ENCODE assay signal across 1 cellular context in the genomic region with DNA sequence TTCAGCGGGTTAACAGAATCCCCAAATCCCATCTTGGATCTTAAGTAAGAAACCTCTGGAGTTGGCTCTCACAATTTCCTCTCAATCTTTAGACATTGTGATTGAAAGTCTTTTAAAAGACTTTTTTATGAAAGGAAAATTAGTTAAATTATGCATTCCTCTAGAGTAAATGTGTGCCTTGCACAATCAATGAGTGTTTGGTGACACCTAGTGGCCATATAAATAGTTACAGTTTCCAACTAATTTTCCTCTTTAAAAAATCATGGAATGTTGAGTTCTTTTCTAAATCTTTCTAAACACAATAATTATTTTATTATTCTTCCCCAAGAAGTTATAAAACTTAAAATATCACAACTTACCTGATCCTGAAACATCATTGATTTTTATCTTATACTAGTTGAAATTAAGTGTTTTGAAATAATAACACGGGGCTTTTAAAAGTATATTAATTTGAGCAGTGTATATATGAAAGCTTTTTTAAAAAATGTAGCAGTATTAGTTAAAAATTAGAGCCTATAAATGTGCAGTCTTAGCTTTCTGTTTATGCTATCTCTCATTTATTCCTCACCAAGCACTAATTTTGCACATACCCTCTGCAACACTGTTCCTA.
TF ChIP-seq lines count a peak whose summit lies in the region.

No MANE protein-coding gene starts in this region.

TF ChIP-seq in HCT116, 20 proteins besides CTCF, POLR2A, EP300 and RAD21 (continued from another document):
- TF ChIP-seq, protein P1, sequence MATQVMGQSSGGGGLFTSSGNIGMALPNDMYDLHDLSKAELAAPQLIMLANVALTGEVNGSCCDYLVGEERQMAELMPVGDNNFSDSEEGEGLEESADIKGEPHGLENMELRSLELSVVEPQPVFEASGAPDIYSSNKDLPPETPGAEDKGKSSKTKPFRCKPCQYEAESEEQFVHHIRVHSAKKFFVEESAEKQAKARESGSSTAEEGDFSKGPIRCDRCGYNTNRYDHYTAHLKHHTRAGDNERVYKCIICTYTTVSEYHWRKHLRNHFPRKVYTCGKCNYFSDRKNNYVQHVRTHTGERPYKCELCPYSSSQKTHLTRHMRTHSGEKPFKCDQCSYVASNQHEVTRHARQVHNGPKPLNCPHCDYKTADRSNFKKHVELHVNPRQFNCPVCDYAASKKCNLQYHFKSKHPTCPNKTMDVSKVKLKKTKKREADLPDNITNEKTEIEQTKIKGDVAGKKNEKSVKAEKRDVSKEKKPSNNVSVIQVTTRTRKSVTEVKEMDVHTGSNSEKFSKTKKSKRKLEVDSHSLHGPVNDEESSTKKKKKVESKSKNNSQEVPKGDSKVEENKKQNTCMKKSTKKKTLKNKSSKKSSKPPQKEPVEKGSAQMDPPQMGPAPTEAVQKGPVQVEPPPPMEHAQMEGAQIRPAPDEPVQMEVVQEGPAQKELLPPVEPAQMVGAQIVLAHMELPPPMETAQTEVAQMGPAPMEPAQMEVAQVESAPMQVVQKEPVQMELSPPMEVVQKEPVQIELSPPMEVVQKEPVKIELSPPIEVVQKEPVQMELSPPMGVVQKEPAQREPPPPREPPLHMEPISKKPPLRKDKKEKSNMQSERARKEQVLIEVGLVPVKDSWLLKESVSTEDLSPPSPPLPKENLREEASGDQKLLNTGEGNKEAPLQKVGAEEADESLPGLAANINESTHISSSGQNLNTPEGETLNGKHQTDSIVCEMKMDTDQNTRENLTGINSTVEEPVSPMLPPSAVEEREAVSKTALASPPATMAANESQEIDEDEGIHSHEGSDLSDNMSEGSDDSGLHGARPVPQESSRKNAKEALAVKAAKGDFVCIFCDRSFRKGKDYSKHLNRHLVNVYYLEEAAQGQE (IDR thresholded peaks at IDR 0.05; ENCODE audit: low read depth), result no peak
- TF ChIP-seq EZH2phosphoT487 (IDR thresholded peaks at IDR 0.05; ENCODE audit: borderline replicate concordance) (no peak), SP1 (IDR thresholded peaks at IDR 0.05; ENCODE audit: low read depth) (no peak)
